Comparison of ENCODE assay signal across 1 cellular context in the genomic region with DNA sequence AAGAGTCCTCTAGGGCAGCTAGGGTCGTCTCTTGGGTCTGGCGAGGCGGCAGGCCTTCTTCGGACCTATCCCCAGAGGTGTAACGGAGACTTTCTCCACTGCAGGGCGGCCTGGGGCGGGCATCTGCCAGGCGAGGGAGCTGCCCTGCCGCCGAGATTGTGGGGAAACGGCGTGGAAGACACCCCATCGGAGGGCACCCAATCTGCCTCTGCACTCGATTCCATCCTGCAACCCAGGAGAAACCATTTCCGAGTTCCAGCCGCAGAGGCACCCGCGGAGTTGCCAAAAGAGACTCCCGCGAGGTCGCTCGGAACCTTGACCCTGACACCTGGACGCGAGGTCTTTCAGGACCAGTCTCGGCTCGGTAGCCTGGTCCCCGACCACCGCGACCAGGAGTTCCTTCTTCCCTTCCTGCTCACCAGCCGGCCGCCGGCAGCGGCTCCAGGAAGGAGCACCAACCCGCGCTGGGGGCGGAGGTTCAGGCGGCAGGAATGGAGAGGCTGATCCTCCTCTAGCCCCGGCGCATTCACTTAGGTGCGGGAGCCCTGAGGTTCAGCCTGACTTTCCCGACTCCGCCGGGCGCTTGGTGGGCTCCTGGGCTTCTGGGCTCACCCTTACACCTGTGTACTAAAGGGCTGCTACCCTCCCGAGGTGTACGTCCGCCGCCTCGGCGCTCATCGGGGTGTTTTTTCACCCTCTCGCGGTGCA.
TF ChIP-seq lines count a peak whose summit lies in the region.

No MANE protein-coding gene starts in this region.

TF ChIP-seq in GM23338, 12 proteins besides CTCF, POLR2A, EP300 and RAD21 (continued from another document):
- no peak for TF ChIP-seq REST (IDR thresholded peaks at IDR 0.05; ENCODE audit: unreplicated experiment)
- TF ChIP-seq POLR2AphosphoS5 (IDR thresholded peaks at IDR 0.05; ENCODE audit: low read depth), result no peak
- no peak for TF ChIP-seq NANOG (IDR thresholded peaks at IDR 0.05; ENCODE audit: borderline replicate concordance)
- no peak for TF ChIP-seq ZNF462 (CRISPR knock-in tag; IDR thresholded peaks at IDR 0.05)
- TF ChIP-seq JUNB (IDR thresholded peaks at IDR 0.05; ENCODE audit: unreplicated experiment), result no peak
- TF ChIP-seq EZH2 (IDR thresholded peaks at IDR 0.05; ENCODE audit: low read depth, unreplicated experiment), result peak; percentile 77
- TF ChIP-seq CREB1 (CRISPR knock-in tag; IDR thresholded peaks at IDR 0.05; ENCODE audit: low read depth), result no peak
- TF ChIP-seq, protein P1, sequence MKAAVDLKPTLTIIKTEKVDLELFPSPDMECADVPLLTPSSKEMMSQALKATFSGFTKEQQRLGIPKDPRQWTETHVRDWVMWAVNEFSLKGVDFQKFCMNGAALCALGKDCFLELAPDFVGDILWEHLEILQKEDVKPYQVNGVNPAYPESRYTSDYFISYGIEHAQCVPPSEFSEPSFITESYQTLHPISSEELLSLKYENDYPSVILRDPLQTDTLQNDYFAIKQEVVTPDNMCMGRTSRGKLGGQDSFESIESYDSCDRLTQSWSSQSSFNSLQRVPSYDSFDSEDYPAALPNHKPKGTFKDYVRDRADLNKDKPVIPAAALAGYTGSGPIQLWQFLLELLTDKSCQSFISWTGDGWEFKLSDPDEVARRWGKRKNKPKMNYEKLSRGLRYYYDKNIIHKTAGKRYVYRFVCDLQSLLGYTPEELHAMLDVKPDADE (IDR thresholded peaks at IDR 0.05), result no peak
- no peak for TF ChIP-seq STAT1 (IDR thresholded peaks at IDR 0.05; ENCODE audit: unreplicated experiment)
- TF ChIP-seq EZH2phosphoT487 (IDR thresholded peaks at IDR 0.05; ENCODE audit: unreplicated experiment), result peak; percentile 47
